In the genomic region with DNA sequence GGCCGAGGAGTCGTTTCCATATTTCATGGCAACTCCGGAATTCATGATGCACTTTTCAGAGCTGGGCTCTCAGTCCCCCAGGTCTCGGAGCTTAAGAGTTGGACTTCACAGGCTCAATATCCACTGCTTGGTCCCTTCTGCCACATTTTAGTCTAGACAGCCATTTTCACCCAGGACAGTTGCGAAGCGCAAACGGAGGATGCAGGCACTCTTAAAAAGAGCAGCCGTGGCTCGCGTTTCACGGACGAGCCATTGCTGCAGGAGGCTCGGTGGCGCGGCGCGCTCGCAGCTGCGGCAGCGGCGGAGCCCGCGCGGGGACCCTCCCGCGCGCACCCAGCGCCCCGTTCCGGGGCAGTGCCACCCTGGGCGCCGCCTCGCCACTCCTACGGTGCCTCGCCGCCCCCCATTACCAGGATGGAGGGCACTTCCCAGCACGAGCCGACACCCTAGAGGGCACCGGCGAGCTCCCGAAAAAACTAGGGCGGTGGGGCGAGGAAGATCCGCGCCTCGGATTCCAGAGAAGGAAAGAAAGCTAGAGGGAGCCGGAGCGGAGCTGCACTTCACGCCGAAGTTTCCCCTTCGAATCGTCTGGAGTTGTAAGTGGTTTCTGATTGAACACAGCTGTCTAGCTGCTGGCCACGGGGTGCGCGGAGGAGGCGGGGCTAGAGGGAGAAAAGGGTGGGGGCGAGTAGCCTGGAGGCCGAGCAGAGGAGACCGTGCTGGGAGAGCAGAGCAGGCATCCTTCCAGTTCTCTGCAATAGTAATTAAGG, we compare ENCODE assay signal across 8 cellular contexts.
DNase-seq lines count a peak whose midpoint lies in the region; ATAC-seq, FAIRE-seq and TF ChIP-seq lines count a peak whose summit lies in the region.

No MANE protein-coding gene starts in this region.

- TF ChIP-seq POLR2A in HCT116 (IDR thresholded peaks at IDR 0.05; ENCODE audit: borderline replicate concordance, extremely low read depth, insufficient read depth, insufficient read length) (peak; percentile 56), NB4 (IDR thresholded peaks at IDR 0.05; ENCODE audit: extremely low read depth, insufficient read length) (no peak)

- H2AFZ ChIP-seq in HCT116 (ENCODE audit: low read depth, low read length, poor library complexity, severe bottlenecking) = peak overlapping the region; percentile 75
- H2AFZ ChIP-seq in mammary epithelial cell (ENCODE audit: low read depth, low read length) = peak overlapping the region; percentile 89

- CTCF ChIA-PET in GM10248 (lab: Yijun Ruan, JAX) = interaction anchor here (0.9 to 1.4 kb wide), 4 partner anchors 9 to 298 kb away, joined by 3 to 4 read pairs (median 3); no protein-coding TSS in a partner anchor
- CTCF ChIA-PET in HCT116 (lab: Charles Lee) = no interaction called here
- CTCF ChIA-PET in mammary epithelial cell (lab: Charles Lee; ENCODE audit: low non-redundant PET) = interaction anchor here (0.6 to 1.1 kb wide), 5 partner anchors 54 to 532 kb away, joined by 3 to 8 read pairs (median 4); no protein-coding TSS in a partner anchor

- ATAC-seq in HCT116 = peak; percentile 95

- DNase-seq in GM10248 (ENCODE audit: extremely low spot score) = peak; percentile 76
- peak; percentile 56 for DNase-seq in HCT116 (ENCODE audit: low read depth, low spot score)
- DNase-seq in NB4 (ENCODE audit: low read depth) = peak; percentile 40
- DNase-seq in WERI-Rb-1 = peak; percentile 95
- peak; percentile 79 for DNase-seq in mammary epithelial cell
- DNase-seq in iPS-NIHi7 (ENCODE audit: extremely low spot score) = peak; percentile 85
- peak; percentile 49 for DNase-seq in small intestine
- DNase-seq in cortex of kidney (lab: John Stamatoyannopoulos, UW) = no peak

- no peaks in the 10 kb centered on the region for H3K27me3 ChIP-seq in HCT116 (ENCODE audit: insufficient read depth, low read length)
- H3K27me3 ChIP-seq in WERI-Rb-1 (ENCODE audit: insufficient read depth, low read depth, severe bottlenecking) = no peaks in the 10 kb centered on the region
- no peaks in the 10 kb centered on the region for H3K27me3 ChIP-seq in mammary epithelial cell (ENCODE audit: insufficient read depth, low read length)
- H3K27me3 ChIP-seq in small intestine (ENCODE audit: control insufficient read depth in 2 of 2, insufficient read depth in 2 of 2, low read length in 2 of 2) = peaks cover 0 to 3% of the 10 kb centered on the region in 2 donors

- BruUV-seq in HCT116 (replicated peaks; lab: Mats Ljungman, UMichigan) (no TSS peak), mammary epithelial cell (replicated peaks; lab: Mats Ljungman, UMichigan) (TSS peak; percentile 47)

- peak overlapping the region; percentile 57 for H3K27ac ChIP-seq in HCT116 (ENCODE audit: low read depth, low read length)
- peak overlapping the region; percentile 92 for H3K27ac ChIP-seq in WERI-Rb-1
- H3K27ac ChIP-seq in mammary epithelial cell (ENCODE audit: insufficient read depth, low read depth, low read length) = peak overlapping the region; percentile 70
- H3K27ac ChIP-seq in small intestine (ENCODE audit: low read depth in 1 of 2, low read length in 1 of 2) = peak overlapping the region in 1 of 2 donors; percentile 76

- peak; percentile 12; the same call in 1 of the 2 replicates for TF ChIP-seq RAD21 in HCT116 (IDR thresholded peaks at IDR 0.05; ENCODE audit: low read depth)

- H3K4me1 ChIP-seq in HCT116 (ENCODE audit: control insufficient read depth in 1 of 2, insufficient read depth in 2 of 2, low read length in 2 of 2) (peaks cover 8 to 32% of the 10 kb centered on the region in 2 experiments; a peak in 3 of 4 replicates), mammary epithelial cell (ENCODE audit: insufficient read depth, low read length) (peaks cover 18% of the 10 kb centered on the region), small intestine (ENCODE audit: control insufficient read depth in 2 of 2, insufficient read depth in 1 of 2, low read depth in 1 of 2, low read length in 1 of 2) (peaks cover 0 to 5% of the 10 kb centered on the region in 2 donors)

- H3K9ac ChIP-seq in HCT116 (ENCODE audit: low read length) = peak overlapping the region; percentile 67
- peak overlapping the region; percentile 75 for H3K9ac ChIP-seq in mammary epithelial cell (ENCODE audit: insufficient read depth, low read length)

- H4K20me1 ChIP-seq in HCT116 (ENCODE audit: insufficient read depth) = no peaks in the 10 kb centered on the region
- no peaks in the 10 kb centered on the region for H4K20me1 ChIP-seq in mammary epithelial cell (ENCODE audit: insufficient read depth, low read length)

- no peaks in the 10 kb centered on the region for H3K36me3 ChIP-seq in HCT116 (ENCODE audit: control insufficient read depth in 1 of 2, insufficient read depth in 2 of 2, low read length in 2 of 2)
- peaks cover 39% of the 10 kb centered on the region for H3K36me3 ChIP-seq in WERI-Rb-1
- no peaks in the 10 kb centered on the region for H3K36me3 ChIP-seq in mammary epithelial cell (ENCODE audit: insufficient read depth, low read length)
- no peaks in the 10 kb centered on the region for H3K36me3 ChIP-seq in small intestine (ENCODE audit: control insufficient read depth in 2 of 2, insufficient read depth in 2 of 2, low read length in 2 of 2)

- RAD21 ChIA-PET in HCT116 (lab: Charles Lee; ENCODE audit: low non-redundant PET in 1 of 2, low total read pairs in 2 of 2, uncharacterized antibody in 2 of 2, unreplicated experiment in 2 of 2) = interaction anchor here in 1 of 2 experiments (0.6 kb wide), 1 partner anchor 370 kb away, joined by 3 read pairs; no protein-coding TSS in a partner anchor

- in situ Hi-C loops in mammary epithelial cell (cut with MboI; ENCODE audit: low sequenced_read_pairs in 2 of 2) = no loop called here

- POLR2A ChIA-PET in GM10248 (lab: Yijun Ruan, JAX) = no interaction called here
- POLR2A ChIA-PET in HCT116 (lab: Charles Lee) = interaction anchor here (0.7 to 1.8 kb wide), 4 partner anchors 10 to 19 kb away, joined by 3 to 7 read pairs (median 4); no protein-coding TSS in a partner anchor

- H3K79me2 ChIP-seq in HCT116 (ENCODE audit: insufficient read depth, low read length) (peaks cover 8% of the 10 kb centered on the region; the same call in 1 of the 2 replicates), mammary epithelial cell (ENCODE audit: insufficient read depth, low read length) (peaks cover 51% of the 10 kb centered on the region)

- H3K4me3 ChIP-seq in HCT116 (replicated peaks in 1 of 2; ENCODE audit: low read depth in 1 of 2, low read length in 2 of 2) (peak overlapping the region; percentile 60 to 78), NB4 (ENCODE audit: low read depth, low read length) (peak overlapping the region; percentile 21), WERI-Rb-1 (ENCODE audit: low read depth, low read length) (peak overlapping the region; percentile 58), mammary epithelial cell (replicated peaks in 1 of 3; ENCODE audit: insufficient read depth in 1 of 3, low read depth in 2 of 3, low read length in 3 of 3) (peak overlapping the region; percentile 64 to 77 (median 71)), small intestine (ENCODE audit: low read depth in 1 of 2, low read length in 2 of 2) (peak overlapping the region; percentile 46 to 60)

- TF ChIP-seq CTCF in GM10248 (IDR thresholded peaks at IDR 0.05; ENCODE audit: control extremely low read depth, extremely low read depth, low read depth, missing control alignments) (no peak), HCT116 (IDR thresholded peaks at IDR 0.05 in 2 of 3, conservative IDR thresholded peaks at IDR 0.05 in 1 of 3; ENCODE audit: borderline replicate concordance in 1 of 3, insufficient read depth in 1 of 3, low read depth in 2 of 3, low read length in 2 of 3) (0 out of 6 replicates have a peak, but pooled peaks of 2 of the 3 experiments have one; percentile 9 to 10), NB4 (IDR thresholded peaks at IDR 0.05; ENCODE audit: low read depth, low read length) (no peak), WERI-Rb-1 (IDR thresholded peaks at IDR 0.05; ENCODE audit: low read depth, low read length) (0 out of 2 replicates have a peak, but pooled peaks have one; percentile 7), mammary epithelial cell (conservative IDR thresholded peaks at IDR 0.05 in 1 of 2, IDR thresholded peaks at IDR 0.05 in 1 of 2; ENCODE audit: extremely low read depth in 1 of 2, insufficient read depth in 1 of 2, low read depth in 1 of 2, low read length in 2 of 2) (peak in 1 of 2 donors; percentile 28)

- H3K4me2 ChIP-seq in HCT116 (ENCODE audit: low read length) (peak overlapping the region; percentile 89), mammary epithelial cell (ENCODE audit: insufficient read depth, low read depth, low read length) (peak overlapping the region; percentile 85)

- intact Hi-C loops in HCT116 (cut with micrococcal nuclease) (no loop called here), mammary epithelial cell (cut with micrococcal nuclease) (loop anchor here (1.0 to 5.0 kb wide), 7 partner anchors 27 to 242 kb away; no protein-coding TSS in a partner anchor)

- WGBS in mammary epithelial cell (ENCODE audit: low coverage, missing lambda C conversion rate) = 0% methylated on average over 16 of the region's 59 CpGs
- 0 to 1% (median 0%) methylated on average over 57 to 59 of the region's 59 CpGs for WGBS in small intestine, 3 donors

- H3K9me3 ChIP-seq in HCT116 (ENCODE audit: control insufficient read depth in 1 of 2, insufficient read depth in 1 of 2, low read depth in 1 of 2, low read length in 2 of 2) (no peaks in the 10 kb centered on the region), WERI-Rb-1 (ENCODE audit: severe bottlenecking) (no peaks in the 10 kb centered on the region), mammary epithelial cell (replicated peaks; ENCODE audit: insufficient read depth, low read length) (no peaks in the 10 kb centered on the region), small intestine (ENCODE audit: control insufficient read depth, low read depth) (no peaks in the 10 kb centered on the region)

- no peak for FAIRE-seq in small intestine (lab: Jason Lieb, UNC)

- H3K9me2 ChIP-seq in HCT116 (ENCODE audit: insufficient read depth) = no peaks in the 10 kb centered on the region

- dilution Hi-C loops in mammary epithelial cell (cut with HindIII; ENCODE audit: low sequenced_read_pairs) = no loop called here

TF ChIP-seq in HCT116, 20 proteins besides CTCF, POLR2A, EP300 and RAD21:
- TF ChIP-seq, protein P1, sequence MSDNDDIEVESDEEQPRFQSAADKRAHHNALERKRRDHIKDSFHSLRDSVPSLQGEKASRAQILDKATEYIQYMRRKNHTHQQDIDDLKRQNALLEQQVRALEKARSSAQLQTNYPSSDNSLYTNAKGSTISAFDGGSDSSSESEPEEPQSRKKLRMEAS (IDR thresholded peaks at IDR 0.05) = peak; percentile 72; the same call in 1 of the 2 replicates
- TF ChIP-seq POLR2AphosphoS5 (IDR thresholded peaks at IDR 0.05; ENCODE audit: low read depth, low read length) (peak; percentile 79), YY1 (IDR thresholded peaks at IDR 0.05; ENCODE audit: extremely low read depth, insufficient replicate concordance, low read depth, low read length) (peak; percentile 19), CBX3 (IDR thresholded peaks at IDR 0.05; ENCODE audit: low read depth) (no peak), EGR1 (IDR thresholded peaks at IDR 0.05; ENCODE audit: low read depth) (0 out of 2 replicates have a peak, but pooled peaks have one; percentile 25), SIN3A (IDR thresholded peaks at IDR 0.05; ENCODE audit: low read depth) (peak; percentile 34; the same call in 1 of the 2 replicates)

Comparison
In these comparisons a context has a peak if more than half of its experiments do, and no peak if none do; other contexts are left out.
1. CTCF ChIP-seq: peak in HCT116 (2 of 3) and WERI-Rb-1 (single experiment); none in GM10248 (single experiment) and NB4 (single experiment).
2. H3K4me3 ChIP-seq: peak in every context shown above with its lines; median percentile 71 in mammary epithelial cell; 69 in HCT116; 58 in WERI-Rb-1; 53 in small intestine; 21 in NB4.